22 cellular contexts compared by ENCODE assay signal in genomic region chr6:20845592-20845991, GRCh38.
DNase-seq lines count a peak whose midpoint lies in the region; ATAC-seq and TF ChIP-seq lines count a peak whose summit lies in the region.
"Had no signal": no experiment of that assay in that cellular context is flagged by ENCODE, and none has a peak within 500 bp of the region (broad histone marks: within the 10 kb centered on the region; RNA-seq: fewer than 3 reads in every experiment).

No MANE protein-coding gene starts in this region.

- ATAC-seq in activated T-cell treated with anti-CD3 and anti-CD28 coated beads, Interleukin-2, amount 50 U/mL, for 72 hours (replicated peaks in 1 of 2), result peak; percentile 9 to 59
- peak; percentile 42 for ATAC-seq in activated T-helper 17 cell treated with anti-CD3 and anti-CD28 coated beads, Interleukin-2, amount 50 U/mL, for 72 hours (replicated peaks)
- ATAC-seq in HG02981 (IDR thresholded peaks at IDR 0.05; ENCODE audit: unreplicated experiment), result no peak
- ATAC-seq: Panc1 had no signal

- H3K9me3 Mint-ChIP-seq in activated T-cell treated with anti-CD3 and anti-CD28 coated beads, Interleukin-2, amount 50 U/mL, for 72 hours, result no peaks in the 10 kb centered on the region
- no peaks in the 10 kb centered on the region for H3K9me3 Mint-ChIP-seq in activated T-helper 17 cell treated with anti-CD3 and anti-CD28 coated beads, Interleukin-2, amount 50 U/mL, for 72 hours
- H3K9me3 Mint-ChIP-seq: IgD-negative memory B cell had no signal

- H3K4me1 Mint-ChIP-seq in activated T-cell treated with anti-CD3 and anti-CD28 coated beads, Interleukin-2, amount 50 U/mL, for 72 hours (ENCODE audit: low read depth), result peaks cover 14% of the 10 kb centered on the region
- peaks cover under 1% of the 10 kb centered on the region for H3K4me1 Mint-ChIP-seq in activated T-helper 17 cell treated with anti-CD3 and anti-CD28 coated beads, Interleukin-2, amount 50 U/mL, for 72 hours
- H3K4me1 Mint-ChIP-seq: IgD-negative memory B cell had no signal

- H3K36me3 Mint-ChIP-seq in activated T-cell treated with anti-CD3 and anti-CD28 coated beads, Interleukin-2, amount 50 U/mL, for 72 hours (ENCODE audit: insufficient read depth in 2 of 2), result no peaks in the 10 kb centered on the region
- H3K36me3 Mint-ChIP-seq in activated T-helper 17 cell treated with anti-CD3 and anti-CD28 coated beads, Interleukin-2, amount 50 U/mL, for 72 hours (ENCODE audit: low read depth), result peaks cover 33% of the 10 kb centered on the region

- DNase-seq in activated T-cell treated with anti-CD3 and anti-CD28 coated beads, Interleukin-2, amount 50 U/mL, for 72 hours, result no peak
- DNase-seq in activated T-cell treated with anti-CD3 and anti-CD28 coated beads, Interleukin-2, amount 50 U/mL, for 1 hour, result no peak
- peak; percentile 37 for DNase-seq in fibroblast of the aortic adventitia (ENCODE audit: low read depth)
- DNase-seq in NCI-H345 (lab: John Stamatoyannopoulos, UW), result no peak
- DNase-seq in superior temporal gyrus (ENCODE audit: extremely low spot score), result no peak
- DNase-seq: CD4-positive, CD25-positive, alpha-beta regulatory T cell; GM23248; H7; NCI-H1092; NCI-H1417 treated with DMSO at 0.1 percent for 48 hours; NCI-H1694 treated with DMSO at 0.1 percent for 48 hours; NCI-H2081; NCI-H2227 treated with DMSO at 0.1 percent for 48 hours; NCI-H510A; NCI-H69; SHP77 treated with DMSO at 0.1 percent for 48 hours had no signal

- no peaks in the 10 kb centered on the region for H3K27me3 Mint-ChIP-seq in activated T-cell treated with anti-CD3 and anti-CD28 coated beads, Interleukin-2, amount 50 U/mL, for 72 hours (ENCODE audit: low read depth)
- no peaks in the 10 kb centered on the region for H3K27me3 Mint-ChIP-seq in activated T-helper 17 cell treated with anti-CD3 and anti-CD28 coated beads, Interleukin-2, amount 50 U/mL, for 72 hours
- H3K27me3 Mint-ChIP-seq: CD4-positive, CD25-positive, alpha-beta regulatory T cell; IgD-negative memory B cell had no signal

- H3K4me3 ChIP-seq in fibroblast of the aortic adventitia (ENCODE audit: low read depth, low read length), result no peak overlapping the region
- H3K4me3 ChIP-seq: BLaER1, GM23248, SK-N-MC had no signal

- H3K27ac Mint-ChIP-seq in activated T-cell treated with anti-CD3 and anti-CD28 coated beads, Interleukin-2, amount 50 U/mL, for 72 hours, result no peak overlapping the region
- H3K27ac Mint-ChIP-seq in activated T-helper 17 cell treated with anti-CD3 and anti-CD28 coated beads, Interleukin-2, amount 50 U/mL, for 72 hours, result no peak overlapping the region

- no peak overlapping the region for H3K4me3 Mint-ChIP-seq in activated T-cell treated with anti-CD3 and anti-CD28 coated beads, Interleukin-2, amount 50 U/mL, for 72 hours
- H3K4me3 Mint-ChIP-seq in activated T-helper 17 cell treated with anti-CD3 and anti-CD28 coated beads, Interleukin-2, amount 50 U/mL, for 72 hours, result no peak overlapping the region
- H3K4me3 Mint-ChIP-seq: CD4-positive, CD25-positive, alpha-beta regulatory T cell; IgD-negative memory B cell had no signal

- no peak for TF ChIP-seq CTCF in fibroblast of the aortic adventitia (IDR thresholded peaks at IDR 0.05; ENCODE audit: insufficient read depth, low read length)
